1 cellular context compared by ENCODE assay signal in the genomic region with DNA sequence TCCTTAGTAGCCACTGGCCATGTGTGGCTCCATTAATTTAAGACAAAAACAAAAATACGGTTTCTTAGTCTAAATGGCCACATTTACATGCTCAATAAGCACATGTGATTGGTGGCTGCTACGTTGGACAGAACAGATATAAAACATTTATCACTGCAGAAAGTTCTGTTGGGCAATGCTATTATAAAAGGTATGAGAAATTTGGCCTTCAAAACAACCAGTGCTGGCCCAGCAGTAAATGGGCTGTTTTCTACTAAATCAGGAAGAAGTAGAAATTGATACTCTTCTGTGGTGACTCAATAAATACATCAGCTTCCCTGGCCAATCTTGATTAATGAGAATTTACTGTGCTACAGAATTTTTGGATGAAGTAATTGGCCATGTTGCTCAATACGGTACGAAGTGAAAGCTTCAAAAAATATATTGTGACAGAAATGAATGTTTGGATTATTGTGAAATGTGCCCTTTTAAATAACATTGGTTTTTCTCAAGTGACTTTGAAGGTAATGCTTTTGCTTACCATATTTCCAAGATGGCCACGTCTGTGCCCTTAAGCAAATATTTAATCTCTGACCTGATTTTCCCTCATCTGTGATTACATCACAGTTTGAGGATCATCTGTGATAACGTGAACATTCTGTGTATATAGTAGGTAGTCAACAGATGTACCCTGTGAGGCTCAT.
TF ChIP-seq lines count a peak whose summit lies in the region.

No MANE protein-coding gene starts in this region.

TF ChIP-seq in HepG2, 621 proteins besides CTCF, POLR2A, EP300 and RAD21 (continued from another document and continues in another):
- no peak for TF ChIP-seq NFATC3 (CRISPR knock-in tag; IDR thresholded peaks at IDR 0.05)
- TF ChIP-seq ZNF317 (CRISPR knock-in tag; IDR thresholded peaks at IDR 0.05), result no peak
- TF ChIP-seq, protein P1, sequence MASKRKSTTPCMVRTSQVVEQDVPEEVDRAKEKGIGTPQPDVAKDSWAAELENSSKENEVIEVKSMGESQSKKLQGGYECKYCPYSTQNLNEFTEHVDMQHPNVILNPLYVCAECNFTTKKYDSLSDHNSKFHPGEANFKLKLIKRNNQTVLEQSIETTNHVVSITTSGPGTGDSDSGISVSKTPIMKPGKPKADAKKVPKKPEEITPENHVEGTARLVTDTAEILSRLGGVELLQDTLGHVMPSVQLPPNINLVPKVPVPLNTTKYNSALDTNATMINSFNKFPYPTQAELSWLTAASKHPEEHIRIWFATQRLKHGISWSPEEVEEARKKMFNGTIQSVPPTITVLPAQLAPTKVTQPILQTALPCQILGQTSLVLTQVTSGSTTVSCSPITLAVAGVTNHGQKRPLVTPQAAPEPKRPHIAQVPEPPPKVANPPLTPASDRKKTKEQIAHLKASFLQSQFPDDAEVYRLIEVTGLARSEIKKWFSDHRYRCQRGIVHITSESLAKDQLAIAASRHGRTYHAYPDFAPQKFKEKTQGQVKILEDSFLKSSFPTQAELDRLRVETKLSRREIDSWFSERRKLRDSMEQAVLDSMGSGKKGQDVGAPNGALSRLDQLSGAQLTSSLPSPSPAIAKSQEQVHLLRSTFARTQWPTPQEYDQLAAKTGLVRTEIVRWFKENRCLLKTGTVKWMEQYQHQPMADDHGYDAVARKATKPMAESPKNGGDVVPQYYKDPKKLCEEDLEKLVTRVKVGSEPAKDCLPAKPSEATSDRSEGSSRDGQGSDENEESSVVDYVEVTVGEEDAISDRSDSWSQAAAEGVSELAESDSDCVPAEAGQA (IDR thresholded peaks at IDR 0.05; ENCODE audit: low read depth), result 0 out of 2 replicates have a peak, but pooled peaks have one; percentile 49
- TF ChIP-seq, protein P1 (CRISPR knock-in tag; IDR thresholded peaks at IDR 0.05; ENCODE audit: borderline replicate concordance), result no peak
- no peak for TF ChIP-seq ELF3 (CRISPR knock-in tag; IDR thresholded peaks at IDR 0.05)
- TF ChIP-seq, protein P2, sequence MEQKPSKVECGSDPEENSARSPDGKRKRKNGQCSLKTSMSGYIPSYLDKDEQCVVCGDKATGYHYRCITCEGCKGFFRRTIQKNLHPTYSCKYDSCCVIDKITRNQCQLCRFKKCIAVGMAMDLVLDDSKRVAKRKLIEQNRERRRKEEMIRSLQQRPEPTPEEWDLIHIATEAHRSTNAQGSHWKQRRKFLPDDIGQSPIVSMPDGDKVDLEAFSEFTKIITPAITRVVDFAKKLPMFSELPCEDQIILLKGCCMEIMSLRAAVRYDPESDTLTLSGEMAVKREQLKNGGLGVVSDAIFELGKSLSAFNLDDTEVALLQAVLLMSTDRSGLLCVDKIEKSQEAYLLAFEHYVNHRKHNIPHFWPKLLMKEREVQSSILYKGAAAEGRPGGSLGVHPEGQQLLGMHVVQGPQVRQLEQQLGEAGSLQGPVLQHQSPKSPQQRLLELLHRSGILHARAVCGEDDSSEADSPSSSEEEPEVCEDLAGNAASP (CRISPR knock-in tag; IDR thresholded peaks at IDR 0.05; ENCODE audit: borderline replicate concordance), result peak; percentile 93; the same call in 1 of the 2 replicates
- no peak for TF ChIP-seq HNRNPK (IDR thresholded peaks at IDR 0.05; ENCODE audit: low read depth, low read length, poor library complexity, severe bottlenecking)
- peak; percentile 52; the same call in 1 of the 2 replicates for TF ChIP-seq ATF7 (IDR thresholded peaks at IDR 0.05)
- no peak for TF ChIP-seq ATF7 (CRISPR knock-in tag; IDR thresholded peaks at IDR 0.05)
- TF ChIP-seq, protein P3, sequence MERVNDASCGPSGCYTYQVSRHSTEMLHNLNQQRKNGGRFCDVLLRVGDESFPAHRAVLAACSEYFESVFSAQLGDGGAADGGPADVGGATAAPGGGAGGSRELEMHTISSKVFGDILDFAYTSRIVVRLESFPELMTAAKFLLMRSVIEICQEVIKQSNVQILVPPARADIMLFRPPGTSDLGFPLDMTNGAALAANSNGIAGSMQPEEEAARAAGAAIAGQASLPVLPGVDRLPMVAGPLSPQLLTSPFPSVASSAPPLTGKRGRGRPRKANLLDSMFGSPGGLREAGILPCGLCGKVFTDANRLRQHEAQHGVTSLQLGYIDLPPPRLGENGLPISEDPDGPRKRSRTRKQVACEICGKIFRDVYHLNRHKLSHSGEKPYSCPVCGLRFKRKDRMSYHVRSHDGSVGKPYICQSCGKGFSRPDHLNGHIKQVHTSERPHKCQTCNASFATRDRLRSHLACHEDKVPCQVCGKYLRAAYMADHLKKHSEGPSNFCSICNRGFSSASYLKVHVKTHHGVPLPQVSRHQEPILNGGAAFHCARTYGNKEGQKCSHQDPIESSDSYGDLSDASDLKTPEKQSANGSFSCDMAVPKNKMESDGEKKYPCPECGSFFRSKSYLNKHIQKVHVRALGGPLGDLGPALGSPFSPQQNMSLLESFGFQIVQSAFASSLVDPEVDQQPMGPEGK (CRISPR knock-in tag; IDR thresholded peaks at IDR 0.05), result no peak
- TF ChIP-seq, protein P4, sequence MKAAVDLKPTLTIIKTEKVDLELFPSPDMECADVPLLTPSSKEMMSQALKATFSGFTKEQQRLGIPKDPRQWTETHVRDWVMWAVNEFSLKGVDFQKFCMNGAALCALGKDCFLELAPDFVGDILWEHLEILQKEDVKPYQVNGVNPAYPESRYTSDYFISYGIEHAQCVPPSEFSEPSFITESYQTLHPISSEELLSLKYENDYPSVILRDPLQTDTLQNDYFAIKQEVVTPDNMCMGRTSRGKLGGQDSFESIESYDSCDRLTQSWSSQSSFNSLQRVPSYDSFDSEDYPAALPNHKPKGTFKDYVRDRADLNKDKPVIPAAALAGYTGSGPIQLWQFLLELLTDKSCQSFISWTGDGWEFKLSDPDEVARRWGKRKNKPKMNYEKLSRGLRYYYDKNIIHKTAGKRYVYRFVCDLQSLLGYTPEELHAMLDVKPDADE (CRISPR knock-in tag; IDR thresholded peaks at IDR 0.05), result no peak
- TF ChIP-seq, protein P5, sequence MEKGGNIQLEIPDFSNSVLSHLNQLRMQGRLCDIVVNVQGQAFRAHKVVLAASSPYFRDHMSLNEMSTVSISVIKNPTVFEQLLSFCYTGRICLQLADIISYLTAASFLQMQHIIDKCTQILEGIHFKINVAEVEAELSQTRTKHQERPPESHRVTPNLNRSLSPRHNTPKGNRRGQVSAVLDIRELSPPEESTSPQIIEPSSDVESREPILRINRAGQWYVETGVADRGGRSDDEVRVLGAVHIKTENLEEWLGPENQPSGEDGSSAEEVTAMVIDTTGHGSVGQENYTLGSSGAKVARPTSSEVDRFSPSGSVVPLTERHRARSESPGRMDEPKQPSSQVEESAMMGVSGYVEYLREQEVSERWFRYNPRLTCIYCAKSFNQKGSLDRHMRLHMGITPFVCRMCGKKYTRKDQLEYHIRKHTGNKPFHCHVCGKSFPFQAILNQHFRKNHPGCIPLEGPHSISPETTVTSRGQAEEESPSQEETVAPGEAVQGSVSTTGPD (CRISPR knock-in tag; IDR thresholded peaks at IDR 0.05), result no peak
- 0 out of 3 replicates have a peak, but pooled peaks have one; percentile 17 for TF ChIP-seq MXI1 (IDR thresholded peaks at IDR 0.05; ENCODE audit: borderline replicate concordance, low read depth, low read length)
- peak; percentile 76; the same call in 1 of the 2 replicates for TF ChIP-seq FOXJ3 (CRISPR knock-in tag; IDR thresholded peaks at IDR 0.05; ENCODE audit: borderline replicate concordance)
- no peak for TF ChIP-seq ZNF614 (CRISPR knock-in tag; IDR thresholded peaks at IDR 0.05; ENCODE audit: borderline replicate concordance)
- no peak for TF ChIP-seq ZNF20 (CRISPR knock-in tag; IDR thresholded peaks at IDR 0.05)
- no peak for TF ChIP-seq KAT8 (CRISPR knock-in tag; IDR thresholded peaks at IDR 0.05)
- TF ChIP-seq, protein P6, sequence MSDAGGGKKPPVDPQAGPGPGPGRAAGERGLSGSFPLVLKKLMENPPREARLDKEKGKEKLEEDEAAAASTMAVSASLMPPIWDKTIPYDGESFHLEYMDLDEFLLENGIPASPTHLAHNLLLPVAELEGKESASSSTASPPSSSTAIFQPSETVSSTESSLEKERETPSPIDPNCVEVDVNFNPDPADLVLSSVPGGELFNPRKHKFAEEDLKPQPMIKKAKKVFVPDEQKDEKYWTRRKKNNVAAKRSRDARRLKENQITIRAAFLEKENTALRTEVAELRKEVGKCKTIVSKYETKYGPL (CRISPR knock-in tag; IDR thresholded peaks at IDR 0.05), result 0 out of 2 replicates have a peak, but pooled peaks have one; percentile 13
- TF ChIP-seq ATF1 (CRISPR knock-in tag; IDR thresholded peaks at IDR 0.05), result peak; percentile 66
- TF ChIP-seq, protein P7, sequence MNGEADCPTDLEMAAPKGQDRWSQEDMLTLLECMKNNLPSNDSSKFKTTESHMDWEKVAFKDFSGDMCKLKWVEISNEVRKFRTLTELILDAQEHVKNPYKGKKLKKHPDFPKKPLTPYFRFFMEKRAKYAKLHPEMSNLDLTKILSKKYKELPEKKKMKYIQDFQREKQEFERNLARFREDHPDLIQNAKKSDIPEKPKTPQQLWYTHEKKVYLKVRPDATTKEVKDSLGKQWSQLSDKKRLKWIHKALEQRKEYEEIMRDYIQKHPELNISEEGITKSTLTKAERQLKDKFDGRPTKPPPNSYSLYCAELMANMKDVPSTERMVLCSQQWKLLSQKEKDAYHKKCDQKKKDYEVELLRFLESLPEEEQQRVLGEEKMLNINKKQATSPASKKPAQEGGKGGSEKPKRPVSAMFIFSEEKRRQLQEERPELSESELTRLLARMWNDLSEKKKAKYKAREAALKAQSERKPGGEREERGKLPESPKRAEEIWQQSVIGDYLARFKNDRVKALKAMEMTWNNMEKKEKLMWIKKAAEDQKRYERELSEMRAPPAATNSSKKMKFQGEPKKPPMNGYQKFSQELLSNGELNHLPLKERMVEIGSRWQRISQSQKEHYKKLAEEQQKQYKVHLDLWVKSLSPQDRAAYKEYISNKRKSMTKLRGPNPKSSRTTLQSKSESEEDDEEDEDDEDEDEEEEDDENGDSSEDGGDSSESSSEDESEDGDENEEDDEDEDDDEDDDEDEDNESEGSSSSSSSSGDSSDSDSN (CRISPR knock-in tag; IDR thresholded peaks at IDR 0.05), result no peak
- TF ChIP-seq FOXA3 (CRISPR knock-in tag; IDR thresholded peaks at IDR 0.05), result peak; percentile 77; the same call in 1 of the 2 replicates
- no peak for TF ChIP-seq SOX6 (IDR thresholded peaks at IDR 0.05)
- peak; percentile 78; the same call in 1 of the 2 replicates for TF ChIP-seq SOX6 (CRISPR knock-in tag; IDR thresholded peaks at IDR 0.05)
- no peak for TF ChIP-seq ZMYM4 (CRISPR knock-in tag; IDR thresholded peaks at IDR 0.05)
- TF ChIP-seq, protein P8, sequence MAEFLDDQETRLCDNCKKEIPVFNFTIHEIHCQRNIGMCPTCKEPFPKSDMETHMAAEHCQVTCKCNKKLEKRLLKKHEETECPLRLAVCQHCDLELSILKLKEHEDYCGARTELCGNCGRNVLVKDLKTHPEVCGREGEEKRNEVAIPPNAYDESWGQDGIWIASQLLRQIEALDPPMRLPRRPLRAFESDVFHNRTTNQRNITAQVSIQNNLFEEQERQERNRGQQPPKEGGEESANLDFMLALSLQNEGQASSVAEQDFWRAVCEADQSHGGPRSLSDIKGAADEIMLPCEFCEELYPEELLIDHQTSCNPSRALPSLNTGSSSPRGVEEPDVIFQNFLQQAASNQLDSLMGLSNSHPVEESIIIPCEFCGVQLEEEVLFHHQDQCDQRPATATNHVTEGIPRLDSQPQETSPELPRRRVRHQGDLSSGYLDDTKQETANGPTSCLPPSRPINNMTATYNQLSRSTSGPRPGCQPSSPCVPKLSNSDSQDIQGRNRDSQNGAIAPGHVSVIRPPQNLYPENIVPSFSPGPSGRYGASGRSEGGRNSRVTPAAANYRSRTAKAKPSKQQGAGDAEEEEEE (CRISPR knock-in tag; IDR thresholded peaks at IDR 0.05; ENCODE audit: borderline replicate concordance), result no peak
- TF ChIP-seq SOX13 (IDR thresholded peaks at IDR 0.05), result no peak
- TF ChIP-seq SOX13 (CRISPR knock-in tag; conservative IDR thresholded peaks at IDR 0.05 in 1 of 2, IDR thresholded peaks at IDR 0.05 in 1 of 2), result peak in 1 of 2 experiments; percentile 70; a peak in 1 of 4 replicates
- TF ChIP-seq NRL (CRISPR knock-in tag; IDR thresholded peaks at IDR 0.05; ENCODE audit: borderline replicate concordance), result no peak
- TF ChIP-seq THAP11 (CRISPR knock-in tag; IDR thresholded peaks at IDR 0.05), result peak; percentile 36; the same call in 1 of the 2 replicates
- TF ChIP-seq, protein P9, sequence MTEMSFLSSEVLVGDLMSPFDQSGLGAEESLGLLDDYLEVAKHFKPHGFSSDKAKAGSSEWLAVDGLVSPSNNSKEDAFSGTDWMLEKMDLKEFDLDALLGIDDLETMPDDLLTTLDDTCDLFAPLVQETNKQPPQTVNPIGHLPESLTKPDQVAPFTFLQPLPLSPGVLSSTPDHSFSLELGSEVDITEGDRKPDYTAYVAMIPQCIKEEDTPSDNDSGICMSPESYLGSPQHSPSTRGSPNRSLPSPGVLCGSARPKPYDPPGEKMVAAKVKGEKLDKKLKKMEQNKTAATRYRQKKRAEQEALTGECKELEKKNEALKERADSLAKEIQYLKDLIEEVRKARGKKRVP (CRISPR knock-in tag; IDR thresholded peaks at IDR 0.05), result peak in 1 of 2 experiments; percentile 76; a peak in 2 of 4 replicates
- TF ChIP-seq NCOA2 (CRISPR knock-in tag; IDR thresholded peaks at IDR 0.05), result peak; percentile 67; the same call in 1 of the 2 replicates
- no peak for TF ChIP-seq ZNF713 (CRISPR knock-in tag; IDR thresholded peaks at IDR 0.05)
- TF ChIP-seq, protein P10, sequence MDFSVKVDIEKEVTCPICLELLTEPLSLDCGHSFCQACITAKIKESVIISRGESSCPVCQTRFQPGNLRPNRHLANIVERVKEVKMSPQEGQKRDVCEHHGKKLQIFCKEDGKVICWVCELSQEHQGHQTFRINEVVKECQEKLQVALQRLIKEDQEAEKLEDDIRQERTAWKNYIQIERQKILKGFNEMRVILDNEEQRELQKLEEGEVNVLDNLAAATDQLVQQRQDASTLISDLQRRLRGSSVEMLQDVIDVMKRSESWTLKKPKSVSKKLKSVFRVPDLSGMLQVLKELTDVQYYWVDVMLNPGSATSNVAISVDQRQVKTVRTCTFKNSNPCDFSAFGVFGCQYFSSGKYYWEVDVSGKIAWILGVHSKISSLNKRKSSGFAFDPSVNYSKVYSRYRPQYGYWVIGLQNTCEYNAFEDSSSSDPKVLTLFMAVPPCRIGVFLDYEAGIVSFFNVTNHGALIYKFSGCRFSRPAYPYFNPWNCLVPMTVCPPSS (IDR thresholded peaks at IDR 0.05), result no peak
- no peak for TF ChIP-seq NR3C1 (CRISPR knock-in tag; IDR thresholded peaks at IDR 0.05)
- no peak for TF ChIP-seq KLF15 (CRISPR knock-in tag; IDR thresholded peaks at IDR 0.05; ENCODE audit: borderline replicate concordance)
- peak; percentile 53; the same call in 1 of the 2 replicates for TF ChIP-seq TCF7 (IDR thresholded peaks at IDR 0.05; ENCODE audit: low read depth)
